16 cellular contexts compared by ENCODE assay signal in genomic region chrX:33273521-33273920, GRCh38.
DNase-seq lines count a peak whose midpoint lies in the region; ATAC-seq, FAIRE-seq and TF ChIP-seq lines count a peak whose summit lies in the region.
"Had no signal": no experiment of that assay in that cellular context is flagged by ENCODE, and none has a peak within 500 bp of the region (broad histone marks: within the 10 kb centered on the region; RNA-seq: fewer than 3 reads in every experiment).

No MANE protein-coding gene starts in this region.

- peaks cover 3% of the 10 kb centered on the region for H3K27me3 Mint-ChIP-seq in nephron progenitor cell (ENCODE audit: low read depth, poor library complexity)
- H3K27me3 Mint-ChIP-seq: B cell had no signal

- no peak overlapping the region for H2BK15ac ChIP-seq in IMR-90 (ENCODE audit: low read depth, low read length)

- CTCF ChIA-PET in IMR-90 (lab: Yijun Ruan, JAX) = no interaction called here

- no peak overlapping the region for H2AK9ac ChIP-seq in IMR-90 (replicated peaks; ENCODE audit: low read depth, low read length, poor library complexity)

- TF ChIP-seq POLR2A in IMR-90 (IDR thresholded peaks at IDR 0.05; ENCODE audit: low read depth, low read length) = no peak

- H3K4me1 Mint-ChIP-seq in nephron progenitor cell = no peaks in the 10 kb centered on the region
- H3K4me1 Mint-ChIP-seq: B cell had no signal

- H4K8ac ChIP-seq in IMR-90 (ENCODE audit: low read depth in 2 of 2, low read length in 2 of 2) = no peak overlapping the region

- H3K9me3 ChIP-seq in IMR-90 (ENCODE audit: control insufficient read depth, insufficient read depth, low read length) (no peaks in the 10 kb centered on the region), OCI-LY1 (ENCODE audit: low read length) (no peaks in the 10 kb centered on the region)
- H3K9me3 ChIP-seq: BLaER1 treated with 17β-estradiol and CSF1 and Interleukin-3, amounts not matched to agents 10 nM and 100 nM had no signal

- no peak overlapping the region for H3K9ac ChIP-seq in IMR-90 (ENCODE audit: low read depth, low read length)
- no peak overlapping the region for H3K9ac ChIP-seq in OCI-LY1 (ENCODE audit: low read length)
- H3K9ac ChIP-seq: BLaER1 treated with 17β-estradiol and CSF1 and Interleukin-3, amounts not matched to agents 10 nM and 100 nM had no signal

- no peak overlapping the region for H2AK5ac ChIP-seq in IMR-90 (ENCODE audit: low read depth, low read length)

- no peaks in the 10 kb centered on the region for H3K36me3 Mint-ChIP-seq in nephron progenitor cell (ENCODE audit: low read depth)
- H3K36me3 Mint-ChIP-seq: CD8-positive, alpha-beta T cell had no signal

- in situ Hi-C loops in IMR-90 (cut with MboI; ENCODE audit: low sequenced_read_pairs) = no loop called here

- H4K5ac ChIP-seq in IMR-90 (ENCODE audit: low read depth, low read length) = no peak overlapping the region

- ATAC-seq in IMR-90 (ENCODE audit: low read depth) (peak; percentile 44; the same call in 1 of the 2 replicates), GM18520 (IDR thresholded peaks at IDR 0.05; ENCODE audit: unreplicated experiment) (no peak)
- ATAC-seq: CD8-positive, alpha-beta T cell had no signal

- no peak overlapping the region for H3K23ac ChIP-seq in IMR-90 (ENCODE audit: low read depth, low read length)

- H3K4me3 ChIP-seq in IMR-90 (ENCODE audit: insufficient read depth, low read depth, low read length) (no peak overlapping the region), OCI-LY1 (ENCODE audit: low read depth, low read length, poor library complexity, severe bottlenecking) (no peak overlapping the region), bronchial epithelial cell (ENCODE audit: low read depth, low read length) (no peak overlapping the region)
- H3K4me3 ChIP-seq: BLaER1 treated with 17β-estradiol and CSF1 and Interleukin-3, amounts not matched to agents 10 nM and 100 nM had no signal

- H3K79me1 ChIP-seq in IMR-90 (ENCODE audit: low read depth in 1 of 2, low read length in 2 of 2) = no peaks in the 10 kb centered on the region

- no peak overlapping the region for H3K56ac ChIP-seq in IMR-90 (ENCODE audit: extremely low read depth, insufficient read depth, low read length)

- intact Hi-C loops in IMR-90 (cut with micrococcal nuclease) = no loop called here

- H4K20me1 ChIP-seq in IMR-90 (ENCODE audit: insufficient read depth, low read length) (no peaks in the 10 kb centered on the region), OCI-LY1 (ENCODE audit: insufficient read depth, low read length) (no peaks in the 10 kb centered on the region)
- H4K20me1 ChIP-seq: BLaER1 treated with 17β-estradiol and CSF1 and Interleukin-3, amounts not matched to agents 10 nM and 100 nM had no signal

- FAIRE-seq in bronchial epithelial cell (lab: Jason Lieb, UNC) = no peak
- FAIRE-seq: GM19239, H1 had no signal

- dilution Hi-C loops in IMR-90 (cut with HindIII; ENCODE audit: low sequenced_read_pairs, unreplicated experiment) = no loop called here

- no peak overlapping the region for H3K4me2 ChIP-seq in IMR-90 (ENCODE audit: low read depth, low read length)
- H3K4me2 ChIP-seq in OCI-LY1 (ENCODE audit: low read length) = no peak overlapping the region
- H3K4me2 ChIP-seq: BLaER1 treated with 17β-estradiol and CSF1 and Interleukin-3, amounts not matched to agents 10 nM and 100 nM had no signal

- TF ChIP-seq RAD21 in IMR-90 (IDR thresholded peaks at IDR 0.05; ENCODE audit: low read length) = no peak

- H3K79me2 ChIP-seq in OCI-LY1 (ENCODE audit: insufficient read depth, low read length) = peaks cover 28% of the 10 kb centered on the region

- H3F3A ChIP-seq in OCI-LY1 (ENCODE audit: insufficient read depth, low read length) = no peaks in the 10 kb centered on the region

- H3K27ac Mint-ChIP-seq in nephron progenitor cell = no peak overlapping the region
- H3K27ac Mint-ChIP-seq: B cell; CD8-positive, alpha-beta T cell; H9 had no signal

- no peak overlapping the region for H3K14ac ChIP-seq in IMR-90 (replicated peaks; ENCODE audit: low read depth, low read length)

- no peaks in the 10 kb centered on the region for H3K9me1 ChIP-seq in IMR-90 (ENCODE audit: insufficient read depth, low read length)

- H2BK120ac ChIP-seq in IMR-90 (ENCODE audit: low read depth, low read length) = no peak overlapping the region

- WGBS in IMR-90 (ENCODE audit: extremely low coverage in 2 of 2, insufficient read length in 1 of 2), 2 experiments = no CpG with 5 or more reads among the region's 2 CpGs

- no peak overlapping the region for H2BK5ac ChIP-seq in IMR-90 (ENCODE audit: low read depth, low read length, poor library complexity, severe bottlenecking)

- H3K9me3 Mint-ChIP-seq in nephron progenitor cell = no peaks in the 10 kb centered on the region

- H3K4ac ChIP-seq in IMR-90 (ENCODE audit: low read depth, low read length) = no peak overlapping the region

- POLR2A ChIA-PET in IMR-90 (lab: Charles Lee; ENCODE audit: unreplicated experiment) = no interaction called here

- H2AFZ ChIP-seq in IMR-90 (replicated peaks; ENCODE audit: low read length, poor library complexity) (no peak overlapping the region), OCI-LY1 (ENCODE audit: low read length) (no peak overlapping the region)

- no peak overlapping the region for H2BK20ac ChIP-seq in IMR-90 (ENCODE audit: low read depth, low read length)

- no peaks in the 10 kb centered on the region for H3K36me3 ChIP-seq in IMR-90 (ENCODE audit: control insufficient read depth, insufficient read depth, low read length)
- no peaks in the 10 kb centered on the region; the same call in 1 of the 2 replicates for H3K36me3 ChIP-seq in OCI-LY1 (ENCODE audit: insufficient read depth, low read length)
- H3K36me3 ChIP-seq in bronchial epithelial cell (ENCODE audit: control insufficient read depth, insufficient read depth, low read length) = no peaks in the 10 kb centered on the region
- H3K36me3 ChIP-seq: BLaER1 treated with 17β-estradiol and CSF1 and Interleukin-3, amounts not matched to agents 10 nM and 100 nM had no signal

- BruUV-seq in IMR-90 (replicated peaks; lab: Mats Ljungman, UMichigan) = no TSS peak

- no peaks in the 10 kb centered on the region for H3K9me2 ChIP-seq in OCI-LY1 (ENCODE audit: low read depth, low read length)

- TF ChIP-seq CTCF in IMR-90 (conservative IDR thresholded peaks at IDR 0.05; ENCODE audit: low read depth, low read length) (no peak), OCI-LY1 (IDR thresholded peaks at IDR 0.05; ENCODE audit: low read length) (no peak), bronchial epithelial cell (IDR thresholded peaks at IDR 0.05; ENCODE audit: insufficient read depth, low read length, severe bottlenecking) (no peak), nephron progenitor cell (IDR thresholded peaks at IDR 0.05) (no peak)

- no peaks in the 10 kb centered on the region for H3K27me3 ChIP-seq in IMR-90 (ENCODE audit: control insufficient read depth, insufficient read depth, low read length)
- no peaks in the 10 kb centered on the region for H3K27me3 ChIP-seq in OCI-LY1 (ENCODE audit: insufficient read depth, low read length)
- no peaks in the 10 kb centered on the region for H3K27me3 ChIP-seq in bronchial epithelial cell (ENCODE audit: control insufficient read depth, insufficient read depth, low read length)

- DNase-seq in IMR-90 (peak; percentile 3), bronchial epithelial cell (ENCODE audit: low read depth) (peak; percentile 64), iris pigment epithelial cell (ENCODE audit: low read depth) (peak; percentile 12), nephron progenitor cell (no peak), anterior cingulate cortex (lab: John Stamatoyannopoulos, UW) (no peak)
- DNase-seq: Calu3; CD8-positive, alpha-beta T cell; DMS79 treated with DMSO at 0.1 percent for 48 hours; GF-D8; H9 had no signal

- H3K4me1 ChIP-seq in IMR-90 (ENCODE audit: control insufficient read depth, insufficient read depth, low read length) = no peaks in the 10 kb centered on the region
- H3K4me1 ChIP-seq in OCI-LY1 (ENCODE audit: insufficient read depth, low read length, severe bottlenecking) = peaks cover 30% of the 10 kb centered on the region

- no peak overlapping the region for H3K27ac ChIP-seq in IMR-90 (ENCODE audit: insufficient read depth, low read length)
- peak overlapping the region; percentile 36 for H3K27ac ChIP-seq in OCI-LY1 (ENCODE audit: low read depth, low read length, poor library complexity, severe bottlenecking)
- H3K27ac ChIP-seq: BLaER1 treated with 17β-estradiol and CSF1 and Interleukin-3, amounts not matched to agents 10 nM and 100 nM had no signal

- H3K18ac ChIP-seq in IMR-90 (ENCODE audit: low read depth, low read length) = no peak overlapping the region

- no peak overlapping the region for H4K91ac ChIP-seq in IMR-90 (ENCODE audit: insufficient read depth, low read depth, low read length)

- H3K4me3 Mint-ChIP-seq in nephron progenitor cell = no peak overlapping the region
- H3K4me3 Mint-ChIP-seq: B cell; CD8-positive, alpha-beta T cell; H9 had no signal

TF ChIP-seq in IMR-90, 13 proteins besides CTCF, POLR2A, EP300 and RAD21:
- TF ChIP-seq FOS (IDR thresholded peaks at IDR 0.05; ENCODE audit: low read depth, low read length) = no peak

Comparison
In these comparisons a context has a peak if more than half of its experiments do, and no peak if none do; other contexts are left out.
1. DNase-seq: peak in IMR-90 (single experiment), bronchial epithelial cell (single experiment) and iris pigment epithelial cell (single experiment); none in nephron progenitor cell (single experiment) and anterior cingulate cortex (0 of 58).